Comparison of ENCODE assay signal across 12 cellular contexts in genomic region chr1:119318466-119319309, GRCh38. TPM values are rescaled to one million over a fixed set of nuclear protein-coding genes. Genes with fewer than 3 reads are reported as not detected.
DNase-seq lines count a peak whose midpoint lies in the region; ATAC-seq, FAIRE-seq and TF ChIP-seq lines count a peak whose summit lies in the region.
"Had no signal": no experiment of that assay in that cellular context is flagged by ENCODE, and none has a peak within 500 bp of the region (broad histone marks: within the 10 kb centered on the region; RNA-seq: fewer than 3 reads in every experiment).

No MANE protein-coding gene starts in this region.

- H3K36me3 ChIP-seq in bronchial epithelial cell (ENCODE audit: control insufficient read depth, insufficient read depth, low read length) (no peaks in the 10 kb centered on the region), esophagus squamous epithelium (no peaks in the 10 kb centered on the region), aorta (ENCODE audit: control insufficient read depth in 1 of 2, insufficient read depth in 2 of 2, low read length in 1 of 2) (no peaks in the 10 kb centered on the region)

- DNase-seq in GM20000 (ENCODE audit: low spot score) (peak; percentile 58), bronchial epithelial cell (ENCODE audit: low read depth) (peak; percentile 71), esophagus squamous epithelium (lab: John Stamatoyannopoulos, UW) (no peak), aorta (no peak), NCI-H2196 treated with DMSO at 0.1 percent for 48 hours (lab: John Stamatoyannopoulos, UW; ENCODE audit: unreplicated experiment) (no peak)
- DNase-seq: naive B cell; NCI-H2107; stimulated activated CD8-positive, alpha-beta memory T cell treated with anti-CD3 and anti-CD28 coated beads, Interleukin-4, amount 100 ng/mL, for 48 hours had no signal

- ATAC-seq in GM18519 (IDR thresholded peaks at IDR 0.05; ENCODE audit: low FRiP score, unreplicated experiment) = peak; percentile 69
- ATAC-seq in HG03039 (IDR thresholded peaks at IDR 0.05; ENCODE audit: unreplicated experiment) = peak; percentile 75
- no peak for ATAC-seq in aorta (ENCODE audit: low FRiP score)

- no peak for TF ChIP-seq POLR2A in esophagus squamous epithelium (IDR thresholded peaks at IDR 0.05)

- H3K4me3 ChIP-seq in bronchial epithelial cell (ENCODE audit: low read depth, low read length) (no peak overlapping the region), esophagus squamous epithelium (no peak overlapping the region), aorta (ENCODE audit: low read length in 2 of 2) (no peak overlapping the region)
- H3K4me3 ChIP-seq: skin epidermis had no signal

- H3K27ac ChIP-seq in esophagus squamous epithelium (no peak overlapping the region), aorta (ENCODE audit: low read depth in 1 of 2, low read length in 2 of 2) (no peak overlapping the region)
- H3K27ac ChIP-seq: skin epidermis had no signal

- 67 to 79% methylated on average over 6 to 7 of the region's 7 CpGs for WGBS in esophagus squamous epithelium, 2 donors
- 68 to 72% methylated on average over 7 of the region's 7 CpGs for WGBS in aorta, 2 donors

- TF ChIP-seq CTCF in GM20000 (IDR thresholded peaks at IDR 0.05; ENCODE audit: extremely low read depth, missing control alignments) (no peak), bronchial epithelial cell (IDR thresholded peaks at IDR 0.05; ENCODE audit: insufficient read depth, low read length, severe bottlenecking) (no peak), esophagus squamous epithelium (IDR thresholded peaks at IDR 0.05) (no peak)

- intact Hi-C loops in esophagus squamous epithelium (cut with DNase I) (no loop called here), aorta (cut with DNase I) (no loop called here)

- H3K27me3 ChIP-seq in bronchial epithelial cell (ENCODE audit: control insufficient read depth, insufficient read depth, low read length) (no peaks in the 10 kb centered on the region), esophagus squamous epithelium (no peaks in the 10 kb centered on the region), aorta (ENCODE audit: control insufficient read depth in 1 of 2, insufficient read depth in 2 of 2, low read length in 1 of 2) (no peaks in the 10 kb centered on the region)

- H3K4me1 ChIP-seq in esophagus squamous epithelium (no peaks in the 10 kb centered on the region), aorta (ENCODE audit: control insufficient read depth in 1 of 2, insufficient read depth in 2 of 2, low read length in 2 of 2) (no peaks in the 10 kb centered on the region)

- H3K9me3 ChIP-seq in esophagus squamous epithelium = no peaks in the 10 kb centered on the region
- H3K9me3 ChIP-seq in aorta (ENCODE audit: control insufficient read depth, low read length) = no peaks in the 10 kb centered on the region

- FAIRE-seq in bronchial epithelial cell (lab: Jason Lieb, UNC) = no peak

RNA-seq across cellular contexts. Expression of gene HAO2, which starts 49.9 kb away (rescaled TPM):
- total RNA-seq in bronchial epithelial cell = 0.13 TPM in 1 of 2 replicates, not detected in the other
- not detected for total RNA-seq in esophagus squamous epithelium
- not detected for total RNA-seq in aorta
- polyA plus RNA-seq in aorta = not detected
- polyA plus RNA-seq: esophagus had no signal

Comparison
In these comparisons a context has a peak if more than half of its experiments do, and no peak if none do; other contexts are left out.
1. DNase-seq: peak in GM20000 (single experiment) and bronchial epithelial cell (single experiment); none in esophagus squamous epithelium (single experiment), aorta (0 of 2) and NCI-H2196 treated with DMSO at 0.1 percent for 48 hours (single experiment).